8 cellular contexts compared by ENCODE assay signal in genomic region chr12:111405856-111406473, GRCh38. TPM values are rescaled to one million over a fixed set of nuclear protein-coding genes. Genes with fewer than 3 reads are reported as not detected.
DNase-seq lines count a peak whose midpoint lies in the region; ATAC-seq, FAIRE-seq and TF ChIP-seq lines count a peak whose summit lies in the region.

SH2B3 (plus strand) TSS chr12:111405923; CDS start chr12:111418146, 12,223 bp downstream.

- FAIRE-seq in A549 (lab: Jason Lieb, UNC) (no peak), GM19239 (lab: Jason Lieb, UNC) (no peak)

- H3K4me1 ChIP-seq in A549 (peaks cover 32% of the 10 kb centered on the region), HUES64 (ENCODE audit: insufficient read depth, low read length) (peaks cover 33% of the 10 kb centered on the region)

- peaks cover 67% of the 10 kb centered on the region for H3K4me1 Mint-ChIP-seq in activated CD4-positive, alpha-beta memory T cell treated with anti-CD3 and anti-CD28 coated beads, Interleukin-2, amount 10 ng/mL, durations not matched to agents 7 days and 5 days
- peaks cover 55% of the 10 kb centered on the region for H3K4me1 Mint-ChIP-seq in nephron progenitor cell

- no peaks in the 10 kb centered on the region for H3K9me3 Mint-ChIP-seq in activated CD4-positive, alpha-beta memory T cell treated with anti-CD3 and anti-CD28 coated beads, Interleukin-2, amount 10 ng/mL, durations not matched to agents 7 days and 5 days
- H3K9me3 Mint-ChIP-seq in nephron progenitor cell, result no peaks in the 10 kb centered on the region

- H3K27ac Mint-ChIP-seq in activated CD4-positive, alpha-beta memory T cell treated with anti-CD3 and anti-CD28 coated beads, Interleukin-2, amount 10 ng/mL, durations not matched to agents 7 days and 5 days, result peak within 1 kb of the TSS; percentile 82
- peak within 1 kb of the TSS; percentile 82 for H3K27ac Mint-ChIP-seq in nephron progenitor cell

- H3K27ac ChIP-seq in A549 (peak within 1 kb of the TSS; percentile 83 to 89), HUES64 (ENCODE audit: low read depth, low read length) (peak within 1 kb of the TSS; percentile 74)

- H3K9ac ChIP-seq in HUES64 (ENCODE audit: low read depth, low read length), result peak within 1 kb of the TSS; percentile 86

- peak in 1 of 2 experiments; percentile 62 for DNase-seq in A549 (ENCODE audit: low read depth in 1 of 2, low spot score in 1 of 2)
- peak; percentile 85 for DNase-seq in activated CD4-positive, alpha-beta memory T cell treated with anti-CD3 and anti-CD28 coated beads, Interleukin-2, amount 10 ng/mL, durations not matched to agents 7 days and 5 days
- DNase-seq in epithelial cell of esophagus (ENCODE audit: low read depth), result peak; percentile 60
- no peak for DNase-seq in nephron progenitor cell
- DNase-seq in G401 (ENCODE audit: low spot score), result no peak
- DNase-seq in GM19239 (ENCODE audit: insufficient read length, low spot score), result no peak

- peak within 1 kb of the TSS; percentile 90 for H3K4me3 Mint-ChIP-seq in activated CD4-positive, alpha-beta memory T cell treated with anti-CD3 and anti-CD28 coated beads, Interleukin-2, amount 10 ng/mL, durations not matched to agents 7 days and 5 days
- H3K4me3 Mint-ChIP-seq in nephron progenitor cell, result peak within 1 kb of the TSS; percentile 86

- no peak for TF ChIP-seq RAD21 in A549 (conservative IDR thresholded peaks at IDR 0.05 in 1 of 2, IDR thresholded peaks at IDR 0.05 in 1 of 2)

- no peak for TF ChIP-seq POLR2A in A549 (IDR thresholded peaks at IDR 0.05; ENCODE audit: low read length)
- peak; percentile 83 for TF ChIP-seq POLR2A in GM19099 (IDR thresholded peaks at IDR 0.05; ENCODE audit: extremely low read depth, insufficient read length, low read depth)

- H3K27me3 ChIP-seq in HUES64 (ENCODE audit: insufficient read depth, low read length), result no peaks in the 10 kb centered on the region

- WGBS in A549 (ENCODE audit: missing lambda C conversion rate), result 0% methylated on average over 21 of the region's 80 CpGs
- WGBS in HUES64, result under 1% methylated on average over 72 of the region's 80 CpGs

- CTCF ChIA-PET in A549 (lab: Yijun Ruan, JAX), result interaction anchor here (2.0 to 5.1 kb wide), 2 partner anchors 9 to 45 kb away, joined by 11 to 36 read pairs; no protein-coding TSS in a partner anchor
- CTCF ChIA-PET in activated CD4-positive, alpha-beta memory T cell treated with anti-CD3 and anti-CD28 coated beads, Interleukin-2, amount 10 ng/mL, durations not matched to agents 7 days and 5 days (lab: Charles Lee), result interaction anchor here (13.4 kb wide), 1 partner anchor 49 kb away, joined by 527 read pairs; no protein-coding TSS in a partner anchor

- ATAC-seq in A549, result peak; percentile 11 to 36; a peak in 5 of 6 replicates

- POLR2A ChIA-PET in A549 (lab: Yijun Ruan, JAX), result no interaction called here
- POLR2A ChIA-PET in activated CD4-positive, alpha-beta memory T cell treated with anti-CD3 and anti-CD28 coated beads, Interleukin-2, amount 10 ng/mL, durations not matched to agents 7 days and 5 days (lab: Charles Lee), result interaction anchor here (11.9 to 16.8 kb wide), 2 partner anchors 24 to 41 kb away, joined by 237 to 257 read pairs; no protein-coding TSS in a partner anchor

- no peak for TF ChIP-seq CTCF in A549 (IDR thresholded peaks at IDR 0.05)
- no peak for TF ChIP-seq CTCF in epithelial cell of esophagus (IDR thresholded peaks at IDR 0.05; ENCODE audit: insufficient read depth, low read depth, low read length, missing control alignments)
- no peak for TF ChIP-seq CTCF in nephron progenitor cell (IDR thresholded peaks at IDR 0.05)

- TF ChIP-seq EP300 in A549 (IDR thresholded peaks at IDR 0.05), result no peak

- H3K4me2 ChIP-seq in A549, result peak within 1 kb of the TSS; percentile 99

- in situ Hi-C loops in G401 (cut with HindIII; ENCODE audit: low sequenced_read_pairs), result no loop called here

- H3K36me3 Mint-ChIP-seq in activated CD4-positive, alpha-beta memory T cell treated with anti-CD3 and anti-CD28 coated beads, Interleukin-2, amount 10 ng/mL, durations not matched to agents 7 days and 5 days (ENCODE audit: low read depth), result peaks cover 3% of the 10 kb centered on the region
- H3K36me3 Mint-ChIP-seq in nephron progenitor cell (ENCODE audit: low read depth), result no peaks in the 10 kb centered on the region

- no peaks in the 10 kb centered on the region for H3K36me3 ChIP-seq in HUES64 (ENCODE audit: insufficient read depth, low read length)

- H3K27me3 Mint-ChIP-seq in activated CD4-positive, alpha-beta memory T cell treated with anti-CD3 and anti-CD28 coated beads, Interleukin-2, amount 10 ng/mL, durations not matched to agents 7 days and 5 days, result peaks cover 23% of the 10 kb centered on the region
- peaks cover 8% of the 10 kb centered on the region for H3K27me3 Mint-ChIP-seq in nephron progenitor cell (ENCODE audit: low read depth, poor library complexity)

- H3K4me3 ChIP-seq in A549, result peak within 1 kb of the TSS; percentile 63
- H3K4me3 ChIP-seq in HUES64 (ENCODE audit: low read length), result peak within 1 kb of the TSS; percentile 74
- H3K4me3 ChIP-seq in epithelial cell of esophagus (ENCODE audit: low read length), result peak within 1 kb of the TSS; percentile 63

- H3K9me3 ChIP-seq in A549, result no peaks in the 10 kb centered on the region
- no peaks in the 10 kb centered on the region for H3K9me3 ChIP-seq in HUES64 (ENCODE audit: insufficient read depth, low read depth, low read length)

TF ChIP-seq in A549, 52 proteins besides CTCF, POLR2A, EP300 and RAD21:
- TF ChIP-seq FOSL2 (IDR thresholded peaks at IDR 0.05) (no peak), FOSL2 (CRISPR knock-in tag; IDR thresholded peaks at IDR 0.05) (no peak), JUN (IDR thresholded peaks at IDR 0.05) (peak in 1 of 2 experiments; percentile 49; a peak in 1 of 5 replicates), PHF8 (IDR thresholded peaks at IDR 0.05; ENCODE audit: borderline replicate concordance, low read depth) (peak; percentile 18; the same call in 1 of the 2 replicates), HOXA7 (CRISPR knock-in tag; IDR thresholded peaks at IDR 0.05) (no peak)

RNA-seq across cellular contexts. Expression of gene SH2B3, which starts in this region (rescaled TPM):
- polyA plus RNA-seq in A549 (2011; rRNA removed), result 2.3 and 2.9 TPM in 2 replicates
- 2.1 and 2.8 TPM in 2 replicates for polyA plus RNA-seq in A549 (2012; cell fraction: cytosol; rRNA removed)
- polyA plus RNA-seq in A549 (2012; cell fraction: nucleus; rRNA removed), result 2.5 and 2.9 TPM in 2 replicates
- 2.4 to 2.5 TPM (median 2.5 TPM) in 3 replicates for polyA plus RNA-seq in A549 (2017; fragmentation: RNase III; extraction: RNeasy Plus Mini Kit Qiagen cat#74134 plus additional on column Dnase treatment)
- polyA minus RNA-seq in A549 (2011; rRNA and poly(A)+ RNA removed), result 2.5 and 2.6 TPM in 2 replicates
- 14.8 TPM for polyA plus RNA-seq in HUES64 (2013, experiment 1 of 2)
- 16.4 TPM for polyA plus RNA-seq in HUES64 (2013, experiment 2 of 2)
- 10 to 100 TPM; 18.8 to 20.2 TPM for total RNA-seq in activated CD4-positive, alpha-beta memory T cell treated with anti-CD3 and anti-CD28 coated beads, Interleukin-2, amount 10 ng/mL, durations not matched to agents 7 days and 5 days
- 5.7 and 9.9 TPM in 2 replicates for total RNA-seq in G401 (2014; rRNA removed; shearing (Covaris generic))

Comparison
In these comparisons a context has a peak if more than half of its experiments do, and no peak if none do; other contexts are left out.
1. DNase-seq: peak in activated CD4-positive, alpha-beta memory T cell treated with anti-CD3 and anti-CD28 coated beads, Interleukin-2, amount 10 ng/mL, durations not matched to agents 7 days and 5 days (single experiment) and epithelial cell of esophagus (single experiment); none in nephron progenitor cell (single experiment), G401 (single experiment) and GM19239 (single experiment).
2. Peak in every context shown above with its lines, with median percentiles within 50 percentile points of each other: H3K4me3 ChIP-seq.